1 cellular context compared by ENCODE assay signal in genomic region chr14:77565289-77566081, GRCh38.
TF ChIP-seq lines count a peak whose summit lies in the region.

No MANE protein-coding gene starts in this region.

TF ChIP-seq in HepG2, 621 proteins besides CTCF, POLR2A, EP300 and RAD21:
- no peak for TF ChIP-seq PCBP2 (optimal IDR thresholded peaks at IDR 0.05; ENCODE audit: low read depth, low read length, poor library complexity, severe bottlenecking)
- TF ChIP-seq ZKSCAN1 (IDR thresholded peaks at IDR 0.05; ENCODE audit: low read length): no peak
- TF ChIP-seq KDM4B (CRISPR knock-in tag; IDR thresholded peaks at IDR 0.05): no peak
